ENCODE assay signal across 8 cellular contexts in genomic region chr18:62399781-62400308, GRCh38.
DNase-seq lines count a peak whose midpoint lies in the region; ATAC-seq, FAIRE-seq and TF ChIP-seq lines count a peak whose summit lies in the region.
"Had no signal": no experiment of that assay in that cellular context is flagged by ENCODE, and none has a peak within 500 bp of the region (broad histone marks: within the 10 kb centered on the region; RNA-seq: fewer than 3 reads in every experiment).

No MANE protein-coding gene starts in this region.

- TF ChIP-seq EP300 in HepG2 (IDR thresholded peaks at IDR 0.05; ENCODE audit: low read depth in 2 of 2, low read length in 2 of 2) (peak in 1 of 2 experiments; percentile 52; a peak in 1 of 4 replicates), HepG2 (CRISPR knock-in tag; IDR thresholded peaks at IDR 0.05; ENCODE audit: borderline replicate concordance) (no peak)

- no peaks in the 10 kb centered on the region for H4K20me1 ChIP-seq in HepG2 (ENCODE audit: insufficient read depth, low read length)

- TF ChIP-seq POLR2A in HepG2 (IDR thresholded peaks at IDR 0.05; ENCODE audit: insufficient read depth in 1 of 2, low read depth in 2 of 2, low read length in 2 of 2) = no peak
- no peak for TF ChIP-seq POLR2A in prostate gland (IDR thresholded peaks at IDR 0.05)

- no peaks in the 10 kb centered on the region for H3K36me3 ChIP-seq in RWPE2 (ENCODE audit: low read depth)
- no peaks in the 10 kb centered on the region for H3K36me3 ChIP-seq in HepG2 (replicated peaks in 1 of 2; ENCODE audit: control insufficient read depth in 1 of 2, insufficient read depth in 2 of 2, low read length in 2 of 2)
- no peaks in the 10 kb centered on the region for H3K36me3 ChIP-seq in prostate gland

- POLR2A ChIA-PET in HepG2 (lab: Yijun Ruan, JAX) = interaction anchor here (4.0 kb wide), 1 partner anchor 21 kb away, joined by 19 read pairs; no protein-coding TSS in a partner anchor

- H3K9me3 ChIP-seq in RWPE2 (ENCODE audit: severe bottlenecking) = no peaks in the 10 kb centered on the region
- no peaks in the 10 kb centered on the region for H3K9me3 ChIP-seq in HepG2 (ENCODE audit: low read length)
- H3K9me3 ChIP-seq in prostate gland = no peaks in the 10 kb centered on the region

- peak; percentile 19 for TF ChIP-seq CTCF in RWPE2 (IDR thresholded peaks at IDR 0.05; ENCODE audit: poor library complexity, severe bottlenecking)
- peak; percentile 75 for TF ChIP-seq CTCF in HepG2 (CRISPR knock-in tag; IDR thresholded peaks at IDR 0.05)
- TF ChIP-seq CTCF in prostate gland (IDR thresholded peaks at IDR 0.05) = no peak

- H3K4me3 ChIP-seq in RWPE2 (ENCODE audit: severe bottlenecking) (no peak overlapping the region), HepG2 (replicated peaks in 1 of 3; ENCODE audit: insufficient read depth in 1 of 3, low read depth in 2 of 3, low read length in 3 of 3) (peak overlapping the region in 1 of 3 experiments; percentile 34; a peak in 2 of 6 replicates), prostate gland (no peak overlapping the region)

- no peak overlapping the region for H2AFZ ChIP-seq in HepG2 (ENCODE audit: low read length)

- 0% methylated on average over 4 of the region's 4 CpGs for WGBS in HepG2 (ENCODE audit: low lambda C conversion rate)
- 25% methylated on average over 4 of the region's 4 CpGs for WGBS in prostate gland

- H3K4me1 ChIP-seq in RWPE2 (ENCODE audit: insufficient read depth, poor library complexity, severe bottlenecking) (no peaks in the 10 kb centered on the region), HepG2 (ENCODE audit: insufficient read depth, low read length) (peaks cover 47% of the 10 kb centered on the region), prostate gland (replicated peaks) (no peaks in the 10 kb centered on the region)

- ATAC-seq in GM18868 (IDR thresholded peaks at IDR 0.05; ENCODE audit: unreplicated experiment) = peak; percentile 85
- peak; percentile 55 for ATAC-seq in HG03095 (IDR thresholded peaks at IDR 0.05; ENCODE audit: unreplicated experiment)
- peak; percentile 61 for ATAC-seq in RWPE2 (ENCODE audit: low read depth)
- peak; percentile 95 for ATAC-seq in HepG2
- no peak for ATAC-seq in HG02973 (IDR thresholded peaks at IDR 0.05; ENCODE audit: unreplicated experiment)

- DNase-seq in RWPE2 (ENCODE audit: low spot score) (no peak), HepG2 (ENCODE audit: low spot score) (peak; percentile 79), prostate gland (ENCODE audit: low spot score) (no peak), activated T-cell treated with anti-CD3 and anti-CD28 coated beads for 4 hours (no peak)

- TF ChIP-seq RAD21 in HepG2 (CRISPR knock-in tag; IDR thresholded peaks at IDR 0.05) = no peak; the same call in 1 of the 2 replicates

- in situ Hi-C loops in HepG2 (cut with HindIII; ENCODE audit: extremely low pct_ligation_motif_present, low pct_unique_long_range_greater_than_20kb) = loop anchor here (10.0 kb wide), 1 partner anchor 75 kb away; the partner anchor contains the start of gene TNFRSF11A

- no TSS peak for BruUV-seq in HepG2 (replicated peaks; lab: Mats Ljungman, UMichigan)

- no peaks in the 10 kb centered on the region for H3K27me3 ChIP-seq in RWPE2 (ENCODE audit: insufficient read depth, poor library complexity, severe bottlenecking)
- no peaks in the 10 kb centered on the region for H3K27me3 ChIP-seq in HepG2 (ENCODE audit: control insufficient read depth in 1 of 2, insufficient read depth in 2 of 2, low read length in 2 of 2)
- H3K27me3 ChIP-seq in prostate gland (replicated peaks; ENCODE audit: insufficient read depth) = no peaks in the 10 kb centered on the region

- intact Hi-C loops in HepG2 (cut with micrococcal nuclease; ENCODE audit: unreplicated experiment) (loop anchor here (2.0 kb wide), 2 partner anchors 75 to 217 kb away; partner anchors contain the start of gene TNFRSF11A), prostate gland (cut with DNase I) (no loop called here)

- H3K4me2 ChIP-seq in HepG2 (ENCODE audit: low read depth, low read length) = peak overlapping the region; percentile 70

- H3K27ac ChIP-seq in RWPE2 (ENCODE audit: poor library complexity, severe bottlenecking) = no peak overlapping the region
- H3K27ac ChIP-seq in HepG2 (ENCODE audit: extremely low read length, insufficient read depth, low read length) = no peak overlapping the region
- no peak overlapping the region for H3K27ac ChIP-seq in prostate gland

- H3K79me2 ChIP-seq in HepG2 (ENCODE audit: insufficient read depth, low read length) = no peaks in the 10 kb centered on the region

- FAIRE-seq in HepG2 (lab: Jason Lieb, UNC) = peak; percentile 72
- FAIRE-seq: TTC549 had no signal

- CTCF ChIA-PET in HepG2 (lab: Yijun Ruan, JAX; ENCODE audit: low intra/inter-chr PET ratio, low total read pairs) = interaction anchor here (0.8 to 1.3 kb wide), 2 partner anchors 75 to 184 kb away, joined by 4 to 5 read pairs; partner anchors contain the start of gene TNFRSF11A

- H3K9ac ChIP-seq in HepG2 (ENCODE audit: insufficient read depth, low read depth, low read length) = no peak overlapping the region

TF ChIP-seq in HepG2, 621 proteins besides CTCF, POLR2A, EP300 and RAD21 (continues in another document):
- TF ChIP-seq ZNF12 (CRISPR knock-in tag; IDR thresholded peaks at IDR 0.05) (0 out of 2 replicates have a peak, but pooled peaks have one; percentile 30), GATAD2A (CRISPR knock-in tag; IDR thresholded peaks at IDR 0.05) (peak; percentile 61; the same call in 1 of the 2 replicates), KAT8 (CRISPR knock-in tag; IDR thresholded peaks at IDR 0.05) (peak; percentile 32; the same call in 1 of the 2 replicates), ZNF605 (CRISPR knock-in tag; IDR thresholded peaks at IDR 0.05) (peak; percentile 32; the same call in 1 of the 2 replicates), ZNF687 (CRISPR knock-in tag; IDR thresholded peaks at IDR 0.05) (peak; percentile 37; the same call in 1 of the 2 replicates), ZNF569 (CRISPR knock-in tag; IDR thresholded peaks at IDR 0.05; ENCODE audit: borderline replicate concordance) (no peak), NR2F6 (IDR thresholded peaks at IDR 0.05) (no peak), NR2F6 (CRISPR knock-in tag; IDR thresholded peaks at IDR 0.05) (peak; percentile 60; the same call in 1 of the 2 replicates), GABPB1 (CRISPR knock-in tag; IDR thresholded peaks at IDR 0.05) (peak; percentile 47; the same call in 1 of the 2 replicates), TARDBP (CRISPR knock-in tag; IDR thresholded peaks at IDR 0.05) (0 out of 2 replicates have a peak, but pooled peaks have one; percentile 23), FOXA1 (IDR thresholded peaks at IDR 0.05) (no peak), FOXA1 (CRISPR knock-in tag; IDR thresholded peaks at IDR 0.05) (peak; percentile 78), NFYB (CRISPR knock-in tag; IDR thresholded peaks at IDR 0.05) (no peak), HDAC2 (CRISPR knock-in tag; IDR thresholded peaks at IDR 0.05) (peak; percentile 18; the same call in 1 of the 2 replicates), ZBTB34 (CRISPR knock-in tag; IDR thresholded peaks at IDR 0.05) (no peak), MLX (CRISPR knock-in tag; IDR thresholded peaks at IDR 0.05) (0 out of 2 replicates have a peak, but pooled peaks have one; percentile 24), ZNF292 (CRISPR knock-in tag; IDR thresholded peaks at IDR 0.05; ENCODE audit: borderline replicate concordance, low read depth) (peak; percentile 68; the same call in 1 of the 2 replicates), FOXK2 (IDR thresholded peaks at IDR 0.05) (peak; percentile 54; the same call in 1 of the 2 replicates)

Comparison
In these comparisons a context has a peak if more than half of its experiments do, and no peak if none do; other contexts are left out.
1. CTCF ChIP-seq: peak in RWPE2 (single experiment) and HepG2 (single experiment); none in prostate gland (0 of 4).